Comparison of ENCODE assay signal across 8 cellular contexts in the genomic region with DNA sequence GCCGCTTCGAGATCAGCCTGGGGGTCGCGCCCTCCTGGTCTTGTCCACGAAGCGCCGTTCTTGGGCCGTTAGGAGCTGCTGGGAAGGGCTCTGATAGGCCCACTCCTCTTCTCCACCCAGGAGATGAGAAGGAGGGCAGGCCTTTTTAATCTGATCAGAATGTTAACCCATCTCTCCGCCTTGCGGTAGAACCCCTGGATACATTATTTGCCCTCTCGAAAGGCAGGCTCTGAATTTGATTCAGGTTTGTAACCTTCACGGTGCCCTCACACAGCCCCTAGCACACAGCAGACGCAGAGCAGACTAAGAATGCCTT. TPM values are rescaled to one million over a fixed set of nuclear protein-coding genes. Genes with fewer than 3 reads are reported as not detected.
DNase-seq lines count a peak whose midpoint lies in the region; ATAC-seq, FAIRE-seq and TF ChIP-seq lines count a peak whose summit lies in the region.

Gene CCDC83 (plus strand): TSS at position 43 of the 316 bp plus-strand sequence. CDS start 9,741 bp downstream, outside the sequence.

- H3K27ac ChIP-seq in DOHH2 (ENCODE audit: low read depth, low read length), result no peak within 1 kb of the TSS
- H3K27ac ChIP-seq in SU-DHL-6 (ENCODE audit: low read depth, low read length), result peak within 1 kb of the TSS; percentile 38; the same call in 1 of the 2 replicates
- peak within 1 kb of the TSS; percentile 77 to 85 (median 84) for H3K27ac ChIP-seq in pancreas

- no peak for ATAC-seq in pancreas
- ATAC-seq in HG03095 (IDR thresholded peaks at IDR 0.05; ENCODE audit: unreplicated experiment), result no peak

- no peak for FAIRE-seq in pancreas (lab: Jason Lieb, UNC)

- H3F3A ChIP-seq in DOHH2 (ENCODE audit: control insufficient read depth, insufficient read depth), result 0 out of 2 replicates have a peak, but pooled peaks cover 4% of the 10 kb centered on the region
- no peaks in the 10 kb centered on the region for H3F3A ChIP-seq in SU-DHL-6 (ENCODE audit: insufficient read depth)

- H3K9ac ChIP-seq in SU-DHL-6 (ENCODE audit: low read length), result peak within 1 kb of the TSS; percentile 72

- no peaks in the 10 kb centered on the region; the same call in 1 of the 2 replicates for H3K27me3 ChIP-seq in DOHH2 (ENCODE audit: control insufficient read depth, low read length)
- no peaks in the 10 kb centered on the region for H3K27me3 ChIP-seq in SU-DHL-6 (ENCODE audit: low read length)
- H3K27me3 ChIP-seq in pancreas, result no peaks in the 10 kb centered on the region

- no peaks in the 10 kb centered on the region for H3K36me3 ChIP-seq in DOHH2 (ENCODE audit: control insufficient read depth, low read length)
- H3K36me3 ChIP-seq in SU-DHL-6 (ENCODE audit: low read length), result no peaks in the 10 kb centered on the region
- H3K36me3 ChIP-seq in pancreas, result no peaks in the 10 kb centered on the region

- intact Hi-C loops in pancreas (cut with DNase I), result loop anchor here in 1 of 3 donors (10.0 kb wide), 1 partner anchor 440 kb away; no protein-coding TSS in a partner anchor

- H3K9me3 ChIP-seq in DOHH2 (ENCODE audit: control insufficient read depth, insufficient read depth, low read length) (no peaks in the 10 kb centered on the region), SU-DHL-6 (ENCODE audit: insufficient read depth, low read length) (no peaks in the 10 kb centered on the region), pancreas (no peaks in the 10 kb centered on the region)

- H3K4me3 ChIP-seq in DOHH2 (ENCODE audit: low read length) (peak within 1 kb of the TSS; percentile 76), SU-DHL-6 (ENCODE audit: insufficient read depth, low read length, poor library complexity, severe bottlenecking) (peak within 1 kb of the TSS; percentile 59), fibroblast of mammary gland (ENCODE audit: control insufficient read depth, low read depth, low read length) (peak within 1 kb of the TSS; percentile 58), pancreas (peak within 1 kb of the TSS; percentile 26 to 54 (median 41))

- H4K20me1 ChIP-seq in DOHH2 (ENCODE audit: control insufficient read depth, insufficient read depth, low read depth, low read length), result no peaks in the 10 kb centered on the region
- H4K20me1 ChIP-seq in SU-DHL-6 (ENCODE audit: low read depth, low read length), result no peaks in the 10 kb centered on the region

- H3K4me1 ChIP-seq in DOHH2 (ENCODE audit: control insufficient read depth, low read length) (peaks cover 12% of the 10 kb centered on the region), pancreas (peaks cover 0 to 2% (median 0%) of the 10 kb centered on the region in 3 donors)

- 31 to 35% methylated on average over 13 of the region's 13 CpGs for WGBS in pancreas, 2 donors

- H3K4me2 ChIP-seq in DOHH2 (ENCODE audit: low read length) (peak within 1 kb of the TSS; percentile 93), SU-DHL-6 (ENCODE audit: low read depth, low read length, poor library complexity, severe bottlenecking) (peak within 1 kb of the TSS; percentile 90)

- DNase-seq in fibroblast of mammary gland (ENCODE audit: low read depth) (no peak), pancreas (no peak), NCI-H2081 (lab: John Stamatoyannopoulos, UW) (no peak), NCI-H1930 (lab: John Stamatoyannopoulos, UW) (no peak), HuH-7.5 (ENCODE audit: low spot score) (no peak)

- H3K9me2 ChIP-seq in DOHH2 (replicated peaks; ENCODE audit: control insufficient read depth, low read length), result no peaks in the 10 kb centered on the region
- no peaks in the 10 kb centered on the region for H3K9me2 ChIP-seq in SU-DHL-6 (replicated peaks; ENCODE audit: insufficient read depth, low read length)

- no peak for TF ChIP-seq CTCF in DOHH2 (IDR thresholded peaks at IDR 0.05; ENCODE audit: low read depth, low read length, poor library complexity, severe bottlenecking)
- no peak for TF ChIP-seq CTCF in SU-DHL-6 (IDR thresholded peaks at IDR 0.05; ENCODE audit: insufficient read depth, low read length, poor library complexity, severe bottlenecking)
- no peak for TF ChIP-seq CTCF in fibroblast of mammary gland (conservative IDR thresholded peaks at IDR 0.05; ENCODE audit: control insufficient read depth, insufficient read depth, low read depth, low read length)
- TF ChIP-seq CTCF in pancreas (IDR thresholded peaks at IDR 0.05), result no peak

- H3K79me2 ChIP-seq in DOHH2 (ENCODE audit: control insufficient read depth, low read length) (no peaks in the 10 kb centered on the region), SU-DHL-6 (ENCODE audit: insufficient read depth, low read length) (no peaks in the 10 kb centered on the region)

- H2AFZ ChIP-seq in SU-DHL-6 (ENCODE audit: low read depth, low read length, severe bottlenecking), result peak within 1 kb of the TSS; percentile 96

RNA-seq across cellular contexts. Expression of gene CCDC83, which starts in this region (rescaled TPM):
- total RNA-seq in pancreas, result not detected
- polyA plus RNA-seq in pancreas, result not detected
